ENCODE assay signal across 2 cellular contexts in genomic region chr12:113088971-113089756, GRCh38.
TF ChIP-seq lines count a peak whose summit lies in the region.

No MANE protein-coding gene starts in this region.

TF ChIP-seq in GM12878, 131 proteins besides CTCF, POLR2A, EP300 and RAD21 (continues in another document):
- TF ChIP-seq PAX8 (IDR thresholded peaks at IDR 0.05) (no peak), MTA2 (IDR thresholded peaks at IDR 0.05; ENCODE audit: low read depth) (0 out of 2 replicates have a peak, but pooled peaks have one; percentile 13), ZNF687 (IDR thresholded peaks at IDR 0.05) (peak; percentile 83), NKRF (conservative IDR thresholded peaks at IDR 0.05) (no peak), ATF7 (IDR thresholded peaks at IDR 0.05; ENCODE audit: low read depth) (peak; percentile 7; the same call in 1 of the 2 replicates), TCF12 (IDR thresholded peaks at IDR 0.05; ENCODE audit: low read depth, low read length) (peak; percentile 91), RUNX3 (IDR thresholded peaks at IDR 0.05; ENCODE audit: low read length) (peak; percentile 81), ZBTB40 (IDR thresholded peaks at IDR 0.05; ENCODE audit: borderline replicate concordance) (peak; percentile 79; the same call in 1 of the 2 replicates), IRF4 (IDR thresholded peaks at IDR 0.05; ENCODE audit: low read depth, low read length) (peak; percentile 62), SREBF2 (IDR thresholded peaks at IDR 0.05; ENCODE audit: low read length) (no peak), ATF2 (IDR thresholded peaks at IDR 0.05; ENCODE audit: low read length) (peak; percentile 93), IKZF2 (IDR thresholded peaks at IDR 0.05) (peak in 1 of 2 experiments; percentile 32; a peak in 2 of 4 replicates), NBN (IDR thresholded peaks at IDR 0.05) (peak; percentile 77; the same call in 1 of the 2 replicates), POU2F2 (IDR thresholded peaks at IDR 0.05; ENCODE audit: borderline replicate concordance, low read depth, low read length) (peak; percentile 65; the same call in 1 of the 3 replicates), FOXM1 (IDR thresholded peaks at IDR 0.05; ENCODE audit: low read depth, low read length) (0 out of 2 replicates have a peak, but pooled peaks have one; percentile 20), GABPA (IDR thresholded peaks at IDR 0.05; ENCODE audit: low read depth) (peak; percentile 83; the same call in 1 of the 2 replicates)

TF ChIP-seq in SK-N-SH, 30 proteins besides CTCF, POLR2A, EP300 and RAD21:
- no peak for TF ChIP-seq EZH2phosphoT487 (IDR thresholded peaks at IDR 0.05; ENCODE audit: borderline replicate concordance, low read depth)
- TF ChIP-seq PBX3 (IDR thresholded peaks at IDR 0.05), result no peak
- TF ChIP-seq TAF1 (IDR thresholded peaks at IDR 0.05; ENCODE audit: borderline replicate concordance, low read depth, low read length), result no peak
- no peak for TF ChIP-seq RFX5 (IDR thresholded peaks at IDR 0.05; ENCODE audit: low read length)
- TF ChIP-seq NRF1 (IDR thresholded peaks at IDR 0.05; ENCODE audit: low read depth, low read length), result no peak
- TF ChIP-seq FOSL2 (IDR thresholded peaks at IDR 0.05; ENCODE audit: borderline replicate concordance, low read depth), result no peak
- TF ChIP-seq CHD2 (IDR thresholded peaks at IDR 0.05; ENCODE audit: low read length, partially characterized antibody), result no peak
- no peak for TF ChIP-seq TCF12 (IDR thresholded peaks at IDR 0.05)
- no peak for TF ChIP-seq IRF3 (IDR thresholded peaks at IDR 0.05; ENCODE audit: low read depth, low read length)
TF ChIP-seq in SK-N-SH: peak in this region for 0.
